Comparison of ENCODE assay signal across 8 cellular contexts in genomic region chr4:26058537-26058936, GRCh38.
DNase-seq lines count a peak whose midpoint lies in the region; ATAC-seq and TF ChIP-seq lines count a peak whose summit lies in the region.

No MANE protein-coding gene starts in this region.

- H3K4me1 ChIP-seq in aorta (ENCODE audit: control insufficient read depth in 1 of 2, insufficient read depth in 2 of 2, low read length in 2 of 2), result peaks cover 0 to 3% of the 10 kb centered on the region in 2 donors
- no peaks in the 10 kb centered on the region for H3K4me1 ChIP-seq in ovary (ENCODE audit: insufficient read depth)

- H3K4me3 ChIP-seq in aorta (ENCODE audit: low read length in 2 of 2) (no peak overlapping the region), ovary (no peak overlapping the region)

- no peaks in the 10 kb centered on the region for H3K27me3 ChIP-seq in aorta (ENCODE audit: control insufficient read depth in 1 of 2, insufficient read depth in 2 of 2, low read length in 1 of 2)
- H3K27me3 ChIP-seq in ovary, result no peaks in the 10 kb centered on the region

- ATAC-seq in GM18867 (IDR thresholded peaks at IDR 0.05; ENCODE audit: unreplicated experiment), result peak; percentile 92
- ATAC-seq in HG02623 (IDR thresholded peaks at IDR 0.05; ENCODE audit: unreplicated experiment), result peak; percentile 80
- ATAC-seq in omental fat pad (ENCODE audit: low FRiP score), result peak; percentile 53
- ATAC-seq in aorta (ENCODE audit: low FRiP score), result no peak

- H3K9me3 ChIP-seq in aorta (ENCODE audit: control insufficient read depth, low read length) (no peaks in the 10 kb centered on the region), ovary (no peaks in the 10 kb centered on the region)

- no peak for TF ChIP-seq POLR2A in ovary (IDR thresholded peaks at IDR 0.05)

- DNase-seq in RPMI7951 (ENCODE audit: low read depth) (peak; percentile 89), omental fat pad (ENCODE audit: low spot score) (no peak), CD1c-positive myeloid dendritic cell (ENCODE audit: extremely low spot score) (no peak), aorta (no peak), ovary (no peak), SIG-M5 (lab: John Stamatoyannopoulos, UW) (no peak)

- no peak for TF ChIP-seq EP300 in ovary (IDR thresholded peaks at IDR 0.05)

- TF ChIP-seq CTCF in omental fat pad (IDR thresholded peaks at IDR 0.05), result no peak
- no peak for TF ChIP-seq CTCF in ovary (IDR thresholded peaks at IDR 0.05)

- H3K27ac ChIP-seq in aorta (ENCODE audit: low read depth in 1 of 2, low read length in 2 of 2) (no peak overlapping the region), ovary (no peak overlapping the region)

- WGBS in aorta, 2 donors, result 23 to 26% methylated on average over 7 of the region's 7 CpGs
- 74 to 75% (median 75%) methylated on average over 7 of the region's 7 CpGs for WGBS in ovary, 3 donors

- intact Hi-C loops in aorta (cut with DNase I) (no loop called here), ovary (cut with DNase I) (loop anchor here in 1 of 4 donors (10.0 kb wide), 1 partner anchor 266 kb away; the partner anchor contains the start of gene RBPJ)

- no peaks in the 10 kb centered on the region for H3K36me3 ChIP-seq in aorta (ENCODE audit: control insufficient read depth in 1 of 2, insufficient read depth in 2 of 2, low read length in 1 of 2)
- H3K36me3 ChIP-seq in ovary, result no peaks in the 10 kb centered on the region
